Comparison of ENCODE assay signal across 8 cellular contexts in genomic region chr1:39269791-39270342, GRCh38.
DNase-seq lines count a peak whose midpoint lies in the region; ATAC-seq and TF ChIP-seq lines count a peak whose summit lies in the region.

No MANE protein-coding gene starts in this region.

- ATAC-seq in GM18870 (IDR thresholded peaks at IDR 0.05; ENCODE audit: unreplicated experiment): peak; percentile 56
- peak; percentile 68 for ATAC-seq in HG03135 (IDR thresholded peaks at IDR 0.05; ENCODE audit: unreplicated experiment)
- ATAC-seq in HG03025 (IDR thresholded peaks at IDR 0.05; ENCODE audit: low FRiP score, unreplicated experiment): no peak

- no peak for TF ChIP-seq CTCF in WI38 (IDR thresholded peaks at IDR 0.05; ENCODE audit: low read depth, low read length)
- no peak for TF ChIP-seq CTCF in right atrium auricular region (IDR thresholded peaks at IDR 0.05)

- DNase-seq in Ammon's horn (ENCODE audit: low spot score) (peak; percentile 23), right atrium auricular region (ENCODE audit: low spot score) (no peak), NK-92 (lab: John Stamatoyannopoulos, UW; ENCODE audit: unreplicated experiment) (no peak)

- peak overlapping the region; percentile 71 to 74 for H3K27ac ChIP-seq in right atrium auricular region
- peak overlapping the region; percentile 91 for H3K27ac ChIP-seq in temporal lobe (ENCODE audit: low read depth, low read length)

- peaks cover 0 to 54% of the 10 kb centered on the region in 2 donors for H3K4me1 ChIP-seq in right atrium auricular region

- peak overlapping the region; percentile 11; the same call in 1 of the 2 replicates for H3K4me3 ChIP-seq in WI38 (ENCODE audit: low read depth, low read length)
- H3K4me3 ChIP-seq in right atrium auricular region: no peak overlapping the region

- no peaks in the 10 kb centered on the region for H3K9me3 ChIP-seq in right atrium auricular region

- H3K27me3 ChIP-seq in right atrium auricular region: no peaks in the 10 kb centered on the region

- H3K36me3 ChIP-seq in right atrium auricular region: no peaks in the 10 kb centered on the region
